In the genomic region with DNA sequence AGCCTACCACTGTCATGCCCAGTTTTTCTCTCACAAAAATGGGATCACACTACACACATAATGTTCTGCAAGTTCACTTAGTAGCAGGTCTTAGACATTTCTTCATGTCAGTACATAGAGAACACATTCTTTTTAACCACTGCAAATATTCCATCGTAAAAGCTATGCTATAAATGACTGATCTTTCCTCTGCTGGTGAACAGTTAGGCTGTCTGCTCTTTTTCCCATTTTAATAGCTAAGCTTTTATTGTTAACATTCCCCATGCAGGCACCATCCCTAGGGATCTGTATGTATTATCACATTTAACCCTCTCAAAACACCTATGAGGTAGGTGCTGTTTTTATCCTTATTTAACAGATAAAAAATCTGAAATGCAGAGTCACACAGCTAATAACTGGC, we compare ENCODE assay signal across 25 cellular contexts.
"Had no signal": no experiment of that assay in that cellular context is flagged by ENCODE, and none has a peak within 500 bp of the region (broad histone marks: within the 10 kb centered on the region; RNA-seq: fewer than 3 reads in every experiment).

No MANE protein-coding gene starts in this region.

- DNase-seq: activated B cell treated with CpG ODN at 0.5 μM for 24 hours; activated CD4-positive, alpha-beta T cell treated with anti-CD3 and anti-CD28 coated beads for 36 hours; activated CD4-positive, alpha-beta T cell treated with anti-CD3 and anti-CD28 coated beads, Interleukin-2, amount 50 U/mL, for 4 hours; activated CD8-positive, alpha-beta memory T cell treated with anti-CD3 and anti-CD28 coated beads for 24 hours; activated CD8-positive, alpha-beta memory T cell treated with anti-CD3 and anti-CD28 coated beads, Interleukin-2, amount 50 U/mL, for 4 hours; activated naive CD4-positive, alpha-beta T cell; activated T-cell treated with anti-CD3 and anti-CD28 coated beads, Interleukin-2, amount 50 U/mL, for 24 hours; foreskin fibroblast; hypothalamus; occipital lobe; posterior cingulate gyrus; retina; stimulated activated CD4-positive, alpha-beta T cell treated with anti-CD3 and anti-CD28 coated beads, Interleukin-12 subunit alpha, Interleukin-12 subunit beta, amount 100 ng/mL, for 4 hours; stimulated activated CD4-positive, alpha-beta T cell treated with anti-CD3 and anti-CD28 coated beads, Interleukin-4, amount 100 ng/mL, for 4 hours; substantia nigra; T1000; trophoblast cell had no signal

- H3K36me3 Mint-ChIP-seq: activated naive CD8-positive, alpha-beta T cell had no signal

- H3K36me3 ChIP-seq: vagina had no signal

- H3K9me3 ChIP-seq: vagina had no signal

- H3K27ac Mint-ChIP-seq: activated B cell treated with CpG ODN at 0.5 μM for 24 hours; activated CD4-positive, alpha-beta T cell treated with anti-CD3 and anti-CD28 coated beads for 36 hours; activated naive CD8-positive, alpha-beta T cell; activated T-cell treated with anti-CD3 and anti-CD28 coated beads, Interleukin-2, amount 50 U/mL, for 24 hours; activated T-helper 17 cell treated with anti-CD3 and anti-CD28 coated beads, Interleukin-2, amount 50 U/mL, for 72 hours; stimulated activated naive CD8-positive, alpha-beta T cell treated with anti-CD3 and anti-CD28 coated beads, Interleukin-15, Interleukin-2, amounts not matched to agents 100 ng/mL and 50 ng/mL, for 24 hours; T-helper 1 cell treated with Interleukin-12 subunit alpha and Interleukin-12 subunit beta and Interleukin-4 antibody, amounts not matched to agents 30 μg/mL and 1 μg/mL, for 36 hours had no signal

- FAIRE-seq: astrocyte, bronchial epithelial cell had no signal

- ATAC-seq: activated CD4-positive, alpha-beta T cell treated with anti-CD3 and anti-CD28 coated beads for 36 hours; activated T-helper 17 cell treated with anti-CD3 and anti-CD28 coated beads, Interleukin-2, amount 50 U/mL, for 72 hours had no signal

- H3K27ac ChIP-seq: vagina had no signal

- H3K4me3 Mint-ChIP-seq: activated B cell treated with CpG ODN at 0.5 μM for 24 hours; activated CD4-positive, alpha-beta T cell treated with anti-CD3 and anti-CD28 coated beads for 36 hours; activated naive CD8-positive, alpha-beta T cell; activated T-cell treated with anti-CD3 and anti-CD28 coated beads, Interleukin-2, amount 50 U/mL, for 24 hours; activated T-helper 17 cell treated with anti-CD3 and anti-CD28 coated beads, Interleukin-2, amount 50 U/mL, for 72 hours; neural crest cell; stimulated activated naive CD8-positive, alpha-beta T cell treated with anti-CD3 and anti-CD28 coated beads, Interleukin-15, Interleukin-2, amounts not matched to agents 100 ng/mL and 50 ng/mL, for 24 hours; T-helper 1 cell treated with Interleukin-12 subunit alpha and Interleukin-12 subunit beta and Interleukin-4 antibody, amounts not matched to agents 30 μg/mL and 1 μg/mL, for 36 hours had no signal

- H3K27me3 Mint-ChIP-seq: activated B cell treated with CpG ODN at 0.5 μM for 24 hours; activated CD4-positive, alpha-beta T cell treated with anti-CD3 and anti-CD28 coated beads for 36 hours; activated naive CD8-positive, alpha-beta T cell; activated T-cell treated with anti-CD3 and anti-CD28 coated beads, Interleukin-2, amount 50 U/mL, for 24 hours; activated T-helper 17 cell treated with anti-CD3 and anti-CD28 coated beads, Interleukin-2, amount 50 U/mL, for 72 hours; stimulated activated naive CD8-positive, alpha-beta T cell treated with anti-CD3 and anti-CD28 coated beads, Interleukin-15, Interleukin-2, amounts not matched to agents 100 ng/mL and 50 ng/mL, for 24 hours had no signal

- H3K4me3 ChIP-seq: vagina had no signal

- H3K27me3 ChIP-seq: vagina had no signal

- H3K9me3 Mint-ChIP-seq: activated B cell treated with CpG ODN at 0.5 μM for 24 hours; activated T-cell treated with anti-CD3 and anti-CD28 coated beads, Interleukin-2, amount 50 U/mL, for 24 hours; activated T-helper 17 cell treated with anti-CD3 and anti-CD28 coated beads, Interleukin-2, amount 50 U/mL, for 72 hours; neural crest cell; stimulated activated naive CD8-positive, alpha-beta T cell treated with anti-CD3 and anti-CD28 coated beads, Interleukin-15, Interleukin-2, amounts not matched to agents 100 ng/mL and 50 ng/mL, for 24 hours; T-helper 1 cell treated with Interleukin-12 subunit alpha and Interleukin-12 subunit beta and Interleukin-4 antibody, amounts not matched to agents 30 μg/mL and 1 μg/mL, for 36 hours had no signal
